Comparison of ENCODE assay signal across 24 cellular contexts in genomic region chr3:161640201-161640600, GRCh38.
"Had no signal": no experiment of that assay in that cellular context is flagged by ENCODE, and none has a peak within 500 bp of the region (broad histone marks: within the 10 kb centered on the region; RNA-seq: fewer than 3 reads in every experiment).

No MANE protein-coding gene starts in this region.

- H3K36me3 Mint-ChIP-seq: naive thymus-derived CD8-positive, alpha-beta T cell; stimulated activated effector memory CD8-positive, alpha-beta T cell treated with anti-CD3 and anti-CD28 coated beads, Interleukin-12 subunit alpha, Interleukin-12 subunit beta, amount 100 ng/mL, for 72 hours had no signal

- H3K79me2 ChIP-seq: hepatocyte had no signal

- H3K4me1 ChIP-seq: left lung, pancreas, right lobe of liver, testis, upper lobe of left lung had no signal

- H3K4me3 ChIP-seq: coronary artery, hepatocyte, left lung, pancreas, right lobe of liver, testis, tibial nerve, upper lobe of left lung had no signal

- ATAC-seq: left cardiac atrium; left lung; naive thymus-derived CD8-positive, alpha-beta T cell; pancreas; right lobe of liver; stimulated activated effector memory CD8-positive, alpha-beta T cell treated with anti-CD3 and anti-CD28 coated beads, Interleukin-12 subunit alpha, Interleukin-12 subunit beta, amount 100 ng/mL, for 72 hours; stimulated activated naive CD8-positive, alpha-beta T cell treated with anti-CD3 and anti-CD28 coated beads, Interleukin-15, Interleukin-2, amounts not matched to agents 100 U/mL and 50 U/mL, for 24 hours had no signal

- H3K9me3 Mint-ChIP-seq: neural crest cell had no signal

- H3K27ac Mint-ChIP-seq: naive thymus-derived CD8-positive, alpha-beta T cell; stimulated activated effector memory CD8-positive, alpha-beta T cell treated with anti-CD3 and anti-CD28 coated beads, Interleukin-12 subunit alpha, Interleukin-12 subunit beta, amount 100 ng/mL, for 72 hours had no signal

- DNase-seq: dermis blood vessel endothelial cell; effector memory CD4-positive, alpha-beta T cell; head of caudate nucleus; left cardiac atrium; left lung; mesenchymal stem cell; naive thymus-derived CD8-positive, alpha-beta T cell; pancreas; retina; right lobe of liver; small intestine; stimulated activated CD4-positive, alpha-beta T cell treated with anti-CD3 and anti-CD28 coated beads, Interleukin-2, amount 100 ng/mL, for 24 hours; stimulated activated CD4-positive, alpha-beta T cell treated with anti-CD3 and anti-CD28 coated beads, Interleukin-4, amount 100 ng/mL, for 24 hours; stimulated activated naive CD8-positive, alpha-beta T cell treated with anti-CD3 and anti-CD28 coated beads, Interleukin-15, Interleukin-2, amounts not matched to agents 100 U/mL and 50 U/mL, for 24 hours; substantia nigra; testis; upper lobe of left lung had no signal

- H3K4me1 Mint-ChIP-seq: central memory CD8-positive, alpha-beta T cell; naive thymus-derived CD8-positive, alpha-beta T cell; stimulated activated effector memory CD8-positive, alpha-beta T cell treated with anti-CD3 and anti-CD28 coated beads, Interleukin-12 subunit alpha, Interleukin-12 subunit beta, amount 100 ng/mL, for 72 hours had no signal

- H3K9me3 ChIP-seq: left lung, neutrophil, pancreas, right lobe of liver, testis, tibial nerve, upper lobe of left lung had no signal

- H3K27me3 Mint-ChIP-seq: central memory CD8-positive, alpha-beta T cell had no signal

- H3K4me2 ChIP-seq: hepatocyte had no signal

- H3K27ac ChIP-seq: coronary artery, left lung, neutrophil, pancreas, right lobe of liver, testis, tibial nerve, upper lobe of left lung had no signal

- H3K27me3 ChIP-seq: hepatocyte, left lung, neutrophil, pancreas, right lobe of liver, testis, tibial nerve, upper lobe of left lung had no signal

- H3K36me3 ChIP-seq: left lung, neutrophil, pancreas, right lobe of liver, tibial nerve, upper lobe of left lung had no signal

- H3K4me3 Mint-ChIP-seq: central memory CD8-positive, alpha-beta T cell; naive thymus-derived CD8-positive, alpha-beta T cell; neural crest cell; stimulated activated effector memory CD8-positive, alpha-beta T cell treated with anti-CD3 and anti-CD28 coated beads, Interleukin-12 subunit alpha, Interleukin-12 subunit beta, amount 100 ng/mL, for 72 hours had no signal

- H2AFZ ChIP-seq: hepatocyte had no signal
